In the genomic region with DNA sequence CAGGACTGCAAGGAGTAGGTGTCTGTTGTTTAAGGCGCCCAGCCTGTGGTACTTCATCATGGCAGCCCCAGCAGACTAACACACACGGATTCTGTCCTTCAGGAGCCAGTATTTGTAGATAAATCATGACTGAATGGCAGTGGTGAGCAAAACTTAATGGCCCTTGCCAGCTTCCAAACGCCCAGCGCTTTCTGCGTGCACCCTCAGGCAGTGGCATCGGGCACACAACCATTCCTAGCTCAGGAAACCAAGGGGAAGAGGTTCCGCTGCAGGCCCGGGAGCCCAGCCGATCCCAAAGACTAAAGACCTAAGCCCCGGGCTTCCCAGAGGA, we compare ENCODE assay signal across 15 cellular contexts.
"Had no signal": no experiment of that assay in that cellular context is flagged by ENCODE, and none has a peak within 500 bp of the region (broad histone marks: within the 10 kb centered on the region; RNA-seq: fewer than 3 reads in every experiment).

No MANE protein-coding gene starts in this region.

- H3K4me1 Mint-ChIP-seq: immature natural killer cell had no signal

- H3K4me2 ChIP-seq: smooth muscle cell had no signal

- H3K9me3 Mint-ChIP-seq: dendritic cell treated with granulocyte-macrophage colony-stimulating factor and Interleukin-4, amounts not matched to agents 40 ng/mL and 50 ng/mL, for 4 days; effector memory CD8-positive, alpha-beta T cell; immature natural killer cell; naive thymus-derived CD4-positive, alpha-beta T cell; nephron progenitor cell; stimulated activated naive B cell treated with anti-CD40 and anti-IgM and Interleukin-4, amounts not matched to agents 10 μg/mL and 1 μg/mL and 100 μg/mL, for 72 hours; stimulated activated naive CD8-positive, alpha-beta T cell treated with anti-CD3 and anti-CD28 coated beads, Interleukin-15, amount 100 ng/mL, for 72 hours had no signal

- H3K36me3 Mint-ChIP-seq: immature natural killer cell; naive thymus-derived CD4-positive, alpha-beta T cell; stimulated activated naive B cell treated with anti-CD40 and anti-IgM and Interleukin-4, amounts not matched to agents 10 μg/mL and 1 μg/mL and 100 μg/mL, for 72 hours had no signal

- ATAC-seq: effector memory CD8-positive, alpha-beta T cell; foreskin keratinocyte; left colon; naive thymus-derived CD4-positive, alpha-beta T cell; stimulated activated naive B cell treated with anti-CD40 and anti-IgM and Interleukin-4, amounts not matched to agents 10 μg/mL and 1 μg/mL and 100 μg/mL, for 72 hours; stimulated activated naive CD8-positive, alpha-beta T cell treated with anti-CD3 and anti-CD28 coated beads, Interleukin-15, amount 100 ng/mL, for 72 hours had no signal

- H3K27me3 Mint-ChIP-seq: stimulated activated naive CD8-positive, alpha-beta T cell treated with anti-CD3 and anti-CD28 coated beads, Interleukin-15, amount 100 ng/mL, for 72 hours had no signal

- H3K27ac Mint-ChIP-seq: dendritic cell treated with granulocyte-macrophage colony-stimulating factor and Interleukin-4, amounts not matched to agents 40 ng/mL and 50 ng/mL, for 4 days; effector memory CD8-positive, alpha-beta T cell; immature natural killer cell; naive thymus-derived CD4-positive, alpha-beta T cell; nephron progenitor cell; stimulated activated naive B cell treated with anti-CD40 and anti-IgM and Interleukin-4, amounts not matched to agents 10 μg/mL and 1 μg/mL and 100 μg/mL, for 72 hours; stimulated activated naive CD8-positive, alpha-beta T cell treated with anti-CD3 and anti-CD28 coated beads, Interleukin-15, amount 100 ng/mL, for 72 hours had no signal

- H3K27ac ChIP-seq: esophagus squamous epithelium, foreskin keratinocyte, right atrium auricular region had no signal

- H3K36me3 ChIP-seq: esophagus squamous epithelium, right atrium auricular region had no signal

- H3K27me3 ChIP-seq: foreskin keratinocyte, right atrium auricular region had no signal

- H3K9me3 ChIP-seq: esophagus squamous epithelium, right atrium auricular region had no signal

- H3K4me3 Mint-ChIP-seq: dendritic cell treated with granulocyte-macrophage colony-stimulating factor and Interleukin-4, amounts not matched to agents 40 ng/mL and 50 ng/mL, for 4 days; effector memory CD8-positive, alpha-beta T cell; immature natural killer cell; naive thymus-derived CD4-positive, alpha-beta T cell; nephron progenitor cell; stimulated activated naive B cell treated with anti-CD40 and anti-IgM and Interleukin-4, amounts not matched to agents 10 μg/mL and 1 μg/mL and 100 μg/mL, for 72 hours; stimulated activated naive CD8-positive, alpha-beta T cell treated with anti-CD3 and anti-CD28 coated beads, Interleukin-15, amount 100 ng/mL, for 72 hours had no signal

- H3K4me1 ChIP-seq: right atrium auricular region had no signal

- H3K4me3 ChIP-seq: esophagus squamous epithelium, right atrium auricular region, smooth muscle cell had no signal

- DNase-seq: effector memory CD8-positive, alpha-beta T cell; esophagus squamous epithelium; foreskin keratinocyte; immature natural killer cell; left colon; mesendoderm; naive thymus-derived CD4-positive, alpha-beta T cell; nephron progenitor cell; stimulated activated CD4-positive, alpha-beta T cell treated with anti-CD3 and anti-CD28 coated beads, Interleukin-2, amount 100 ng/mL, for 48 hours; stimulated activated naive B cell treated with anti-CD40 and anti-IgM and Interleukin-4, amounts not matched to agents 10 μg/mL and 1 μg/mL and 100 μg/mL, for 72 hours; stimulated activated naive CD8-positive, alpha-beta T cell treated with anti-CD3 and anti-CD28 coated beads, Interleukin-15, amount 100 ng/mL, for 72 hours; trophoblast cell had no signal
